17 cellular contexts compared by ENCODE assay signal in genomic region chr2:240680185-240680584, GRCh38. TPM values are rescaled to one million over a fixed set of nuclear protein-coding genes. Genes with fewer than 3 reads are reported as not detected.
"Had no signal": no experiment of that assay in that cellular context is flagged by ENCODE, and none has a peak within 500 bp of the region (broad histone marks: within the 10 kb centered on the region; RNA-seq: fewer than 3 reads in every experiment).

No MANE protein-coding gene starts in this region.

RNA-seq across cellular contexts. Expression of gene AQP12B, which starts 2.5 kb away (rescaled TPM):
- total RNA-seq: activated naive CD4-positive, alpha-beta T cell treated with anti-CD3 and anti-CD28 coated beads for 36 hours; activated naive CD4-positive, alpha-beta T cell treated with anti-CD3 and anti-CD28 coated beads, Interleukin-2, amount 50 U/mL, for 72 hours; activated naive CD8-positive, alpha-beta T cell treated with anti-CD3 and anti-CD28 coated beads for 36 hours; activated naive CD8-positive, alpha-beta T cell treated with anti-CD3 and anti-CD28 coated beads, Interleukin-2, amount 10 ng/mL, durations not matched to agents 7 days and 5 days; activated T-cell treated with anti-CD3 and anti-CD28 coated beads, Interleukin-2, amount 50 U/mL, for 4 hours; activated T-cell treated with anti-CD3 and anti-CD28 coated beads, Interleukin-2, amount 50 U/mL, for 72 hours; activated T-helper 1 cell treated with anti-CD3 and anti-CD28 coated beads, Interleukin-12 subunit alpha, Interleukin-12 subunit beta, Interleukin-2, Interleukin-4 antibody, amounts not matched to agents 30 ng/mL and 10 ng/mL and 1 ng/mL, durations not matched to agents 14 hours and 24 hours and 36 hours; activated T-helper 17 cell treated with anti-CD3 and anti-CD28 coated beads, Interleukin-2, amount 50 U/mL, for 72 hours; activated T-helper 2 cell treated with anti-CD3 and anti-CD28 coated beads, Interferon-gamma antibody, Interleukin-2, Interleukin-4, amounts not matched to agents 10 μg/mL and 5 μg/mL and 100 μg/mL, durations not matched to agents 14 hours and 24 hours and 36 hours; adrenal gland; aorta; ascending aorta; astrocyte; breast epithelium; bronchial epithelial cell; cardiac muscle cell; cardiac septum had no signal

RNA-seq across cellular contexts. Expression of gene AQP12A, which starts 11.5 kb away (rescaled TPM):
- total RNA-seq: activated naive CD4-positive, alpha-beta T cell treated with anti-CD3 and anti-CD28 coated beads for 36 hours; activated naive CD4-positive, alpha-beta T cell treated with anti-CD3 and anti-CD28 coated beads, Interleukin-2, amount 50 U/mL, for 72 hours; activated naive CD8-positive, alpha-beta T cell treated with anti-CD3 and anti-CD28 coated beads for 36 hours; activated naive CD8-positive, alpha-beta T cell treated with anti-CD3 and anti-CD28 coated beads, Interleukin-2, amount 10 ng/mL, durations not matched to agents 7 days and 5 days; activated T-cell treated with anti-CD3 and anti-CD28 coated beads, Interleukin-2, amount 50 U/mL, for 4 hours; activated T-cell treated with anti-CD3 and anti-CD28 coated beads, Interleukin-2, amount 50 U/mL, for 72 hours; activated T-helper 1 cell treated with anti-CD3 and anti-CD28 coated beads, Interleukin-12 subunit alpha, Interleukin-12 subunit beta, Interleukin-2, Interleukin-4 antibody, amounts not matched to agents 30 ng/mL and 10 ng/mL and 1 ng/mL, durations not matched to agents 14 hours and 24 hours and 36 hours; activated T-helper 17 cell treated with anti-CD3 and anti-CD28 coated beads, Interleukin-2, amount 50 U/mL, for 72 hours; activated T-helper 2 cell treated with anti-CD3 and anti-CD28 coated beads, Interferon-gamma antibody, Interleukin-2, Interleukin-4, amounts not matched to agents 10 μg/mL and 5 μg/mL and 100 μg/mL, durations not matched to agents 14 hours and 24 hours and 36 hours; adrenal gland; aorta; ascending aorta; astrocyte; breast epithelium; bronchial epithelial cell; cardiac muscle cell; cardiac septum had no signal

RNA-seq across cellular contexts. Expression of gene GPR35, which starts 54.9 kb away (rescaled TPM):
- total RNA-seq: ascending aorta had no signal
